ENCODE assay signal across 1 cellular context in the genomic region with DNA sequence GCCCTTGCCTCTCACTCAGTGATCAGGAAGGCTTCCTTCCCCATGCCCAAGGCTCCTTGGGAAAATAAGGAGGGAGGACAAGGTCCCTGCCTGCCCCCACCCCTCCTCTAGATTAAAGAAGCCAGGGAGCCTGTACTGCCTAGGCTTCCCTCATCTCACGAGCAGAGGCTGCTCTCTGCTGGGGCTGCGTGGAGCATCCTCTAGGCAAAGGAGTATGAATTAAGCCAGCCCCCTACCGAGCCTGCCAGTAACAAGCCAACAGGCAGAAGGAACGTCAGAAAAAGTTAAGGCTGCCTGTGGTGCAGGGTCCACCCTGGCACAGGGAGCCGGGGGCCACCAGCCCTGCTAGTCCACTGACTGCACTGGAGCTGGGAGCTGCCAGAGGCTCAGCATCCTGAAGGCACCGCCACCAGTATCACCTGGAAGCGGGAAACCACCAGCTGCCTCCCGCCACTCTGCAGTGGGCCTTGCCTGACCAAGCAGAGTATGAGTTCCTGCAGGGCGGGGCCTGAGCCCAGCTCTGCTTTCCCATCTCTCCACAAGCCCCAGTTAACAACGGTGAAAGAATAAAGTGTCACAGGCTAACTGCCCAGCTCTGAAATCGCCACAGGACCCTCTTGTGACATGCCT.
TF ChIP-seq lines count a peak whose summit lies in the region.

No MANE protein-coding gene starts in this region.

TF ChIP-seq in GM23338, 12 proteins besides CTCF, POLR2A, EP300 and RAD21 (continued from another document):
- no peak for TF ChIP-seq ZNF462 (CRISPR knock-in tag; IDR thresholded peaks at IDR 0.05)
- no peak for TF ChIP-seq POLR2AphosphoS5 (IDR thresholded peaks at IDR 0.05; ENCODE audit: low read depth)
- TF ChIP-seq, protein P1, sequence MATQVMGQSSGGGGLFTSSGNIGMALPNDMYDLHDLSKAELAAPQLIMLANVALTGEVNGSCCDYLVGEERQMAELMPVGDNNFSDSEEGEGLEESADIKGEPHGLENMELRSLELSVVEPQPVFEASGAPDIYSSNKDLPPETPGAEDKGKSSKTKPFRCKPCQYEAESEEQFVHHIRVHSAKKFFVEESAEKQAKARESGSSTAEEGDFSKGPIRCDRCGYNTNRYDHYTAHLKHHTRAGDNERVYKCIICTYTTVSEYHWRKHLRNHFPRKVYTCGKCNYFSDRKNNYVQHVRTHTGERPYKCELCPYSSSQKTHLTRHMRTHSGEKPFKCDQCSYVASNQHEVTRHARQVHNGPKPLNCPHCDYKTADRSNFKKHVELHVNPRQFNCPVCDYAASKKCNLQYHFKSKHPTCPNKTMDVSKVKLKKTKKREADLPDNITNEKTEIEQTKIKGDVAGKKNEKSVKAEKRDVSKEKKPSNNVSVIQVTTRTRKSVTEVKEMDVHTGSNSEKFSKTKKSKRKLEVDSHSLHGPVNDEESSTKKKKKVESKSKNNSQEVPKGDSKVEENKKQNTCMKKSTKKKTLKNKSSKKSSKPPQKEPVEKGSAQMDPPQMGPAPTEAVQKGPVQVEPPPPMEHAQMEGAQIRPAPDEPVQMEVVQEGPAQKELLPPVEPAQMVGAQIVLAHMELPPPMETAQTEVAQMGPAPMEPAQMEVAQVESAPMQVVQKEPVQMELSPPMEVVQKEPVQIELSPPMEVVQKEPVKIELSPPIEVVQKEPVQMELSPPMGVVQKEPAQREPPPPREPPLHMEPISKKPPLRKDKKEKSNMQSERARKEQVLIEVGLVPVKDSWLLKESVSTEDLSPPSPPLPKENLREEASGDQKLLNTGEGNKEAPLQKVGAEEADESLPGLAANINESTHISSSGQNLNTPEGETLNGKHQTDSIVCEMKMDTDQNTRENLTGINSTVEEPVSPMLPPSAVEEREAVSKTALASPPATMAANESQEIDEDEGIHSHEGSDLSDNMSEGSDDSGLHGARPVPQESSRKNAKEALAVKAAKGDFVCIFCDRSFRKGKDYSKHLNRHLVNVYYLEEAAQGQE (IDR thresholded peaks at IDR 0.05; ENCODE audit: unreplicated experiment), result no peak
